In the genomic region with DNA sequence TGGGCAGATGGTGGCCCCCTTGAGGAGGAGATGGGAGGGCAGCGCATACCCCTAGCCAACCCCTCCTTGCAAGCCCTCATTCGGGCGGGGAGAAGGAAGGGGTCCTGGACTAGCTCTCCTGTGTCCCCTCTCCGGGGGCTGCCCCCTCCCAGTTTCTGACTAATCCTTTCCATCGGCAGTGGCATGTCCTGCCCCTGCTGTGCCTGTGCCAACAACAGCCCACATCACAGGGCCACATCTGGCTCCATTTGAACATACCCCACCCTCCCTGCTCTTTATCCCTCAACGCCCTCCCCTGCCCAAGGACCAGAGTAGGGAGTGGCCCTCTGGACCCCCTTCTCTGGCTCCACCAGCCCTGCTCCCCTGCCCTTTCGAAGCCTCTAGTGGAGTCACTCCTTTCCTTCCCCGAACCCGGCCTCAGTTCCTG, we compare ENCODE assay signal across 8 cellular contexts. TPM values are rescaled to one million over a fixed set of nuclear protein-coding genes. Genes with fewer than 3 reads are reported as not detected.
DNase-seq lines count a peak whose midpoint lies in the region; ATAC-seq, FAIRE-seq and TF ChIP-seq lines count a peak whose summit lies in the region.

No MANE protein-coding gene starts in this region.

- peak; percentile 41 for DNase-seq in stimulated activated CD4-positive, alpha-beta T cell treated with anti-CD3 and anti-CD28 coated beads, Interleukin-1b, Interleukin-23, amount 100 ng/mL, for 48 hours
- no peak for DNase-seq in stimulated activated CD4-positive, alpha-beta T cell treated with anti-CD3 and anti-CD28 coated beads, Interleukin-2, amount 100 ng/mL, for 48 hours
- DNase-seq in bronchial epithelial cell (ENCODE audit: low read depth) = peak; percentile 62
- DNase-seq in mucosa of gallbladder (ENCODE audit: low spot score) = no peak
- no peak for DNase-seq in inferior parietal cortex (ENCODE audit: extremely low spot score)
- DNase-seq in activated CD8-positive, alpha-beta memory T cell treated with anti-CD3 and anti-CD28 coated beads, Interleukin-2, amount 10 ng/mL, durations not matched to agents 7 days and 5 days = no peak
- DNase-seq in NCI-H1694 treated with DMSO at 0.1 percent for 48 hours (lab: John Stamatoyannopoulos, UW) = no peak

- peaks cover 12% of the 10 kb centered on the region for H3K27me3 Mint-ChIP-seq in activated CD8-positive, alpha-beta memory T cell treated with anti-CD3 and anti-CD28 coated beads, Interleukin-2, amount 10 ng/mL, durations not matched to agents 7 days and 5 days

- no peaks in the 10 kb centered on the region for H3K9me3 Mint-ChIP-seq in activated CD8-positive, alpha-beta memory T cell treated with anti-CD3 and anti-CD28 coated beads, Interleukin-2, amount 10 ng/mL, durations not matched to agents 7 days and 5 days (ENCODE audit: low read depth)

- no peaks in the 10 kb centered on the region for H3K27me3 ChIP-seq in bronchial epithelial cell (ENCODE audit: control insufficient read depth, insufficient read depth, low read length)
- H3K27me3 ChIP-seq in mucosa of rectum (ENCODE audit: control insufficient read depth in 2 of 2, insufficient read depth in 2 of 2, low read length in 2 of 2) = no peaks in the 10 kb centered on the region

- H3K9ac ChIP-seq in mucosa of rectum (ENCODE audit: low read depth in 1 of 2, low read length in 2 of 2) = peak overlapping the region; percentile 50 to 55

- TF ChIP-seq CTCF in bronchial epithelial cell (IDR thresholded peaks at IDR 0.05; ENCODE audit: insufficient read depth, low read length, severe bottlenecking) = no peak

- no peaks in the 10 kb centered on the region for H3K9me3 ChIP-seq in mucosa of rectum (ENCODE audit: control insufficient read depth in 2 of 2, low read length in 2 of 2)

- CTCF ChIA-PET in activated CD8-positive, alpha-beta memory T cell treated with anti-CD3 and anti-CD28 coated beads, Interleukin-2, amount 10 ng/mL, durations not matched to agents 7 days and 5 days (lab: Charles Lee) = interaction anchor here (1.4 to 27.0 kb wide), 4 partner anchors 7 to 38 kb away, joined by 3 to 979 read pairs (median 34); a partner anchor contains a TSS

- no peaks in the 10 kb centered on the region for H3K36me3 Mint-ChIP-seq in activated CD8-positive, alpha-beta memory T cell treated with anti-CD3 and anti-CD28 coated beads, Interleukin-2, amount 10 ng/mL, durations not matched to agents 7 days and 5 days

- peak overlapping the region; percentile 93 to 98 for H3K27ac ChIP-seq in mucosa of rectum (ENCODE audit: low read depth in 2 of 2, low read length in 2 of 2)

- no peak for FAIRE-seq in bronchial epithelial cell (lab: Jason Lieb, UNC)

- H3K4me1 Mint-ChIP-seq in activated CD8-positive, alpha-beta memory T cell treated with anti-CD3 and anti-CD28 coated beads, Interleukin-2, amount 10 ng/mL, durations not matched to agents 7 days and 5 days = peaks cover 34% of the 10 kb centered on the region

- no peak overlapping the region for H3K4me3 Mint-ChIP-seq in activated CD8-positive, alpha-beta memory T cell treated with anti-CD3 and anti-CD28 coated beads, Interleukin-2, amount 10 ng/mL, durations not matched to agents 7 days and 5 days

- H3K4me3 ChIP-seq in bronchial epithelial cell (ENCODE audit: low read depth, low read length) (no peak overlapping the region), mucosa of rectum (ENCODE audit: low read length in 2 of 2) (peak overlapping the region in 1 of 2 donors; percentile 14)

- no peaks in the 10 kb centered on the region for H3K36me3 ChIP-seq in bronchial epithelial cell (ENCODE audit: control insufficient read depth, insufficient read depth, low read length)
- H3K36me3 ChIP-seq in mucosa of rectum (ENCODE audit: control insufficient read depth in 2 of 2, insufficient read depth in 2 of 2, low read length in 2 of 2) = no peaks in the 10 kb centered on the region

- H3K4me1 ChIP-seq in mucosa of rectum (ENCODE audit: control insufficient read depth in 2 of 2, insufficient read depth in 2 of 2, low read length in 2 of 2) = peaks cover 59 to 66% of the 10 kb centered on the region in 2 donors

- H3K27ac Mint-ChIP-seq in activated CD8-positive, alpha-beta memory T cell treated with anti-CD3 and anti-CD28 coated beads, Interleukin-2, amount 10 ng/mL, durations not matched to agents 7 days and 5 days = no peak overlapping the region

- ATAC-seq in activated CD8-positive, alpha-beta memory T cell treated with anti-CD3 and anti-CD28 coated beads, Interleukin-2, amount 10 ng/mL, durations not matched to agents 7 days and 5 days = no peak

RNA-seq across cellular contexts. Expression of a gene that starts 11.0 kb away (rescaled TPM):
- total RNA-seq in bronchial epithelial cell (561 and 638 TPM in 2 replicates), mucosa of gallbladder (293 TPM)
- 10 to 100 TPM; 37.3 to 41.9 TPM for total RNA-seq in activated CD8-positive, alpha-beta memory T cell treated with anti-CD3 and anti-CD28 coated beads, Interleukin-2, amount 10 ng/mL, durations not matched to agents 7 days and 5 days

RNA-seq across cellular contexts. Expression of a gene that starts 21.3 kb away (rescaled TPM):
- 0.13 and 0.53 TPM in 2 replicates for total RNA-seq in bronchial epithelial cell
- 1.4 TPM for total RNA-seq in mucosa of gallbladder
- total RNA-seq in activated CD8-positive, alpha-beta memory T cell treated with anti-CD3 and anti-CD28 coated beads, Interleukin-2, amount 10 ng/mL, durations not matched to agents 7 days and 5 days = under 1 TPM; 0.06 to 0.56 TPM

RNA-seq across cellular contexts. Expression of a gene that starts 42.6 kb away (rescaled TPM):
- total RNA-seq in bronchial epithelial cell = 30.3 and 83.7 TPM in 2 replicates
- total RNA-seq in mucosa of gallbladder = 103 TPM
- not detected for total RNA-seq in activated CD8-positive, alpha-beta memory T cell treated with anti-CD3 and anti-CD28 coated beads, Interleukin-2, amount 10 ng/mL, durations not matched to agents 7 days and 5 days

RNA-seq across cellular contexts. Expression of a gene that starts 49.0 kb away (rescaled TPM):
- total RNA-seq in bronchial epithelial cell (46.6 and 74.6 TPM in 2 replicates), mucosa of gallbladder (77.0 TPM)
- total RNA-seq in activated CD8-positive, alpha-beta memory T cell treated with anti-CD3 and anti-CD28 coated beads, Interleukin-2, amount 10 ng/mL, durations not matched to agents 7 days and 5 days = 10 to 100 TPM; 59.3 to 60.6 TPM

RNA-seq across cellular contexts. Expression of a gene that starts 49.9 kb away (rescaled TPM):
- 1.8 and 16.9 TPM in 2 replicates for total RNA-seq in bronchial epithelial cell
- 24.4 TPM for total RNA-seq in mucosa of gallbladder
- 10 to 100 TPM; 14.5 to 30.6 TPM for total RNA-seq in activated CD8-positive, alpha-beta memory T cell treated with anti-CD3 and anti-CD28 coated beads, Interleukin-2, amount 10 ng/mL, durations not matched to agents 7 days and 5 days

Comparison
In these comparisons a context has a peak if more than half of its experiments do, and no peak if none do; other contexts are left out.
1. DNase-seq: peak in stimulated activated CD4-positive, alpha-beta T cell treated with anti-CD3 and anti-CD28 coated beads, Interleukin-1b, Interleukin-23, amount 100 ng/mL, for 48 hours (single experiment) and bronchial epithelial cell (single experiment); none in stimulated activated CD4-positive, alpha-beta T cell treated with anti-CD3 and anti-CD28 coated beads, Interleukin-2, amount 100 ng/mL, for 48 hours (0 of 2), mucosa of gallbladder (single experiment), inferior parietal cortex (single experiment), activated CD8-positive, alpha-beta memory T cell treated with anti-CD3 and anti-CD28 coated beads, Interleukin-2, amount 10 ng/mL, durations not matched to agents 7 days and 5 days (single experiment) and NCI-H1694 treated with DMSO at 0.1 percent for 48 hours (single experiment).
2. RNA of a gene that starts 42.6 kb away (total RNA-seq): 103 TPM in mucosa of gallbladder (single experiment) and 30.3 to 83.7 TPM in bronchial epithelial cell; not detected in activated CD8-positive, alpha-beta memory T cell treated with anti-CD3 and anti-CD28 coated beads, Interleukin-2, amount 10 ng/mL, durations not matched to agents 7 days and 5 days; every median in the first group is over 10 times any median in the second.